In genomic region chr10:36516281-36516680, GRCh38 we compare ENCODE assay signal across 28 cellular contexts.
DNase-seq lines count a peak whose midpoint lies in the region; ATAC-seq, FAIRE-seq and TF ChIP-seq lines count a peak whose summit lies in the region.
"Had no signal": no experiment of that assay in that cellular context is flagged by ENCODE, and none has a peak within 500 bp of the region (broad histone marks: within the 10 kb centered on the region; RNA-seq: fewer than 3 reads in every experiment).

No MANE protein-coding gene starts in this region.

- no peak for TF ChIP-seq RAD21 in IMR-90 (IDR thresholded peaks at IDR 0.05; ENCODE audit: low read length)

- no peak overlapping the region for H3K4ac ChIP-seq in IMR-90 (ENCODE audit: low read depth, low read length)

- H3K27ac ChIP-seq in IMR-90 (ENCODE audit: insufficient read depth, low read length) (no peak overlapping the region), keratinocyte (ENCODE audit: control insufficient read depth, insufficient read depth, low read length) (no peak overlapping the region), right cardiac atrium (ENCODE audit: low read length) (no peak overlapping the region)
- H3K27ac ChIP-seq: BLaER1 had no signal

- H3K4me3 ChIP-seq in IMR-90 (ENCODE audit: insufficient read depth, low read depth, low read length) (no peak overlapping the region), keratinocyte (ENCODE audit: control insufficient read depth in 2 of 3, extremely low read depth in 1 of 3, insufficient read depth in 2 of 3, low read depth in 1 of 3, low read length in 3 of 3) (no peak overlapping the region), right cardiac atrium (ENCODE audit: low read length) (no peak overlapping the region)
- H3K4me3 ChIP-seq: BLaER1, GM12878 had no signal

- FAIRE-seq in TTC549 (lab: Jason Lieb, UNC) (peak; percentile 7), keratinocyte (lab: Jason Lieb, UNC) (no peak)
- FAIRE-seq: A204.1, GM12878, GM12892, GM18507 had no signal

- no peak for TF ChIP-seq CTCF in IMR-90 (conservative IDR thresholded peaks at IDR 0.05; ENCODE audit: low read depth, low read length)
- no peak for TF ChIP-seq CTCF in keratinocyte (optimal IDR thresholded peaks at IDR 0.05 in 1 of 3, IDR thresholded peaks at IDR 0.05 in 1 of 3, conservative IDR thresholded peaks at IDR 0.05 in 1 of 3; ENCODE audit: extremely low read depth in 1 of 3, insufficient read depth in 2 of 3, low read length in 3 of 3)

- H3K27me3 ChIP-seq in IMR-90 (ENCODE audit: control insufficient read depth, insufficient read depth, low read length) (no peaks in the 10 kb centered on the region), keratinocyte (ENCODE audit: control insufficient read depth, extremely low read depth, insufficient read depth, low read length) (no peaks in the 10 kb centered on the region), right cardiac atrium (ENCODE audit: control insufficient read depth, insufficient read depth) (no peaks in the 10 kb centered on the region)
- H3K27me3 ChIP-seq: BE2C, BLaER1 had no signal

- H3K36me3 ChIP-seq in IMR-90 (ENCODE audit: control insufficient read depth, insufficient read depth, low read length), result no peaks in the 10 kb centered on the region
- no peaks in the 10 kb centered on the region for H3K36me3 ChIP-seq in keratinocyte (ENCODE audit: control insufficient read depth in 2 of 2, extremely low read depth in 1 of 2, insufficient read depth in 2 of 2, low read length in 2 of 2)
- H3K36me3 ChIP-seq: BE2C, BLaER1 had no signal

- no TSS peak for BruUV-seq in IMR-90 (replicated peaks; lab: Mats Ljungman, UMichigan)

- H4K20me1 ChIP-seq in IMR-90 (ENCODE audit: insufficient read depth, low read length), result no peaks in the 10 kb centered on the region
- no peaks in the 10 kb centered on the region for H4K20me1 ChIP-seq in keratinocyte (ENCODE audit: control insufficient read depth, extremely low read depth, insufficient read depth, low read length)
- H4K20me1 ChIP-seq: BLaER1 had no signal

- H3K23ac ChIP-seq in IMR-90 (ENCODE audit: low read depth, low read length), result no peak overlapping the region

- H3K56ac ChIP-seq in IMR-90 (ENCODE audit: extremely low read depth, insufficient read depth, low read length), result no peak overlapping the region

- H2AK5ac ChIP-seq in IMR-90 (ENCODE audit: low read depth, low read length), result no peak overlapping the region

- H3K18ac ChIP-seq in IMR-90 (ENCODE audit: low read depth, low read length), result no peak overlapping the region

- no peak overlapping the region for H4K8ac ChIP-seq in IMR-90 (ENCODE audit: low read depth in 2 of 2, low read length in 2 of 2)

- H2BK120ac ChIP-seq in IMR-90 (ENCODE audit: low read depth, low read length), result no peak overlapping the region

- intact Hi-C loops in IMR-90 (cut with micrococcal nuclease) (no loop called here), right cardiac atrium (cut with DNase I) (no loop called here)

- H3K9me3 ChIP-seq in IMR-90 (ENCODE audit: control insufficient read depth, insufficient read depth, low read length), result no peaks in the 10 kb centered on the region
- no peaks in the 10 kb centered on the region for H3K9me3 ChIP-seq in keratinocyte (ENCODE audit: control insufficient read depth, low read depth, low read length)
- H3K9me3 ChIP-seq in right cardiac atrium (ENCODE audit: control insufficient read depth, low read length), result no peaks in the 10 kb centered on the region
- H3K9me3 ChIP-seq: BE2C, BLaER1 had no signal

- H3K9me1 ChIP-seq in IMR-90 (ENCODE audit: insufficient read depth, low read length) (no peaks in the 10 kb centered on the region), keratinocyte (ENCODE audit: control insufficient read depth, extremely low read depth, insufficient read depth, low read length) (no peaks in the 10 kb centered on the region)

- H4K91ac ChIP-seq in IMR-90 (ENCODE audit: insufficient read depth, low read depth, low read length), result no peak overlapping the region

- no peaks in the 10 kb centered on the region for H3K79me1 ChIP-seq in IMR-90 (ENCODE audit: low read depth in 1 of 2, low read length in 2 of 2)

- H3K4me1 ChIP-seq in IMR-90 (ENCODE audit: control insufficient read depth, insufficient read depth, low read length) (peaks cover 2% of the 10 kb centered on the region; the same call in 1 of the 2 replicates), keratinocyte (ENCODE audit: control insufficient read depth, extremely low read depth, insufficient read depth, low read length) (no peaks in the 10 kb centered on the region), right cardiac atrium (ENCODE audit: control insufficient read depth, insufficient read depth, low read length) (no peaks in the 10 kb centered on the region)
- H3K4me1 ChIP-seq: BE2C, BLaER1 had no signal

- H2AFZ ChIP-seq in IMR-90 (replicated peaks; ENCODE audit: low read length, poor library complexity) (no peak overlapping the region), keratinocyte (ENCODE audit: control insufficient read depth, low read length) (peak overlapping the region; percentile 62)

- ATAC-seq in IMR-90 (ENCODE audit: low read depth), result no peak
- ATAC-seq in HG03135 (IDR thresholded peaks at IDR 0.05; ENCODE audit: unreplicated experiment), result no peak
- no peak for ATAC-seq in right cardiac atrium
- no peak for ATAC-seq in GM21825 (IDR thresholded peaks at IDR 0.05; ENCODE audit: unreplicated experiment)
- ATAC-seq: GM12878 had no signal

- DNase-seq in HT-29 (ENCODE audit: low spot score) (peak; percentile 21), IMR-90 (no peak), keratinocyte (ENCODE audit: low read depth, low spot score) (no peak), right cardiac atrium (no peak)
- DNase-seq in activated CD4-positive, CD25-positive, alpha-beta regulatory T cell treated with anti-CD3 and anti-CD28 coated beads, Interleukin-2, amount 50 U/mL, for 72 hours, result no peak
- DNase-seq: 8988T; ACHN; BE2C; C1 segment of cervical spinal cord; CD4-positive, alpha-beta memory T cell; CD4-positive, CD25-positive, alpha-beta regulatory T cell; CD8-positive, alpha-beta memory T cell; COR-L47; DMS 273 treated with DMSO at 0.1 percent for 48 hours; DMS153; DMS53; DMS79; DND-41; EL; GDM1 had no signal

- H2AK9ac ChIP-seq in IMR-90 (replicated peaks; ENCODE audit: low read depth, low read length, poor library complexity), result no peak overlapping the region

- no peak overlapping the region for H4K5ac ChIP-seq in IMR-90 (ENCODE audit: low read depth, low read length)

- H3K9ac ChIP-seq in IMR-90 (ENCODE audit: low read depth, low read length) (no peak overlapping the region), keratinocyte (ENCODE audit: control insufficient read depth, extremely low read depth, insufficient read depth, low read length) (no peak overlapping the region)
- H3K9ac ChIP-seq: BLaER1 had no signal

- no peak overlapping the region for H2BK20ac ChIP-seq in IMR-90 (ENCODE audit: low read depth, low read length)

- dilution Hi-C loops in IMR-90 (cut with HindIII; ENCODE audit: low sequenced_read_pairs, unreplicated experiment) (no loop called here), keratinocyte (cut with MboI; ENCODE audit: extremely low pct_ligation_motif_present, low sequenced_read_pairs) (no loop called here)

- TF ChIP-seq POLR2A in IMR-90 (IDR thresholded peaks at IDR 0.05; ENCODE audit: low read depth, low read length), result no peak

- 0 out of 2 replicates have a peak overlapping the region, but pooled peaks have one; percentile 45 for H3K14ac ChIP-seq in IMR-90 (replicated peaks; ENCODE audit: low read depth, low read length)

- no peak overlapping the region for H2BK15ac ChIP-seq in IMR-90 (ENCODE audit: low read depth, low read length)

- in situ Hi-C loops in IMR-90 (cut with MboI; ENCODE audit: low sequenced_read_pairs), result no loop called here

- H2BK5ac ChIP-seq in IMR-90 (ENCODE audit: low read depth, low read length, poor library complexity, severe bottlenecking), result no peak overlapping the region

- CTCF ChIA-PET in IMR-90 (lab: Yijun Ruan, JAX), result interaction anchor here (0.5 kb wide), 1 partner anchor 125 kb away, joined by 4 read pairs; no protein-coding TSS in a partner anchor

- H3K4me2 ChIP-seq in IMR-90 (ENCODE audit: low read depth, low read length) (no peak overlapping the region), keratinocyte (ENCODE audit: control insufficient read depth, extremely low read depth, insufficient read depth, low read depth, low read length) (no peak overlapping the region)
- H3K4me2 ChIP-seq: BLaER1 had no signal

- no peaks in the 10 kb centered on the region for H3K79me2 ChIP-seq in keratinocyte (ENCODE audit: control insufficient read depth, insufficient read depth, low read length)

- POLR2A ChIA-PET in IMR-90 (lab: Charles Lee; ENCODE audit: unreplicated experiment), result no interaction called here

TF ChIP-seq in IMR-90, 13 proteins besides CTCF, POLR2A, EP300 and RAD21:
- TF ChIP-seq MXI1 (IDR thresholded peaks at IDR 0.05; ENCODE audit: borderline replicate concordance, low read depth, low read length), result no peak
- no peak for TF ChIP-seq SMC3 (IDR thresholded peaks at IDR 0.05; ENCODE audit: low read depth, low read length)
- TF ChIP-seq MAFK (IDR thresholded peaks at IDR 0.05; ENCODE audit: low read depth, low read length), result no peak
- no peak for TF ChIP-seq CEBPB (IDR thresholded peaks at IDR 0.05; ENCODE audit: low read depth, low read length)
- TF ChIP-seq RFX5 (IDR thresholded peaks at IDR 0.05; ENCODE audit: low read depth, low read length), result no peak
- TF ChIP-seq RCOR1 (IDR thresholded peaks at IDR 0.05; ENCODE audit: insufficient replicate concordance, low read length), result no peak
- no peak for TF ChIP-seq MAZ (IDR thresholded peaks at IDR 0.05; ENCODE audit: borderline replicate concordance, low read depth, low read length)
